Comparison of ENCODE assay signal across 25 cellular contexts in genomic region chr6:163148781-163149534, GRCh38.
DNase-seq lines count a peak whose midpoint lies in the region; ATAC-seq, FAIRE-seq and TF ChIP-seq lines count a peak whose summit lies in the region.
"Had no signal": no experiment of that assay in that cellular context is flagged by ENCODE, and none has a peak within 500 bp of the region (broad histone marks: within the 10 kb centered on the region; RNA-seq: fewer than 3 reads in every experiment).

No MANE protein-coding gene starts in this region.

- H2BK120ac ChIP-seq in trophoblast cell (ENCODE audit: insufficient read depth, low read length, poor library complexity): no peak overlapping the region

- H3K4me3 ChIP-seq in left ventricle myocardium inferior: no peak overlapping the region
- H3K4me3 ChIP-seq in right cardiac atrium (ENCODE audit: low read length): no peak overlapping the region
- no peak overlapping the region for H3K4me3 ChIP-seq in trophoblast cell (ENCODE audit: low read depth, low read length)
- H3K4me3 ChIP-seq: coronary artery, MG63, SK-N-MC, transverse colon had no signal

- H3K4ac ChIP-seq in trophoblast cell (ENCODE audit: low read depth, low read length): no peak overlapping the region

- no peaks in the 10 kb centered on the region for H3K79me1 ChIP-seq in trophoblast cell (ENCODE audit: low read length)

- H2AK5ac ChIP-seq in trophoblast cell (ENCODE audit: low read length): no peak overlapping the region

- H3K4me1 ChIP-seq in left ventricle myocardium inferior (no peaks in the 10 kb centered on the region), right cardiac atrium (ENCODE audit: control insufficient read depth, insufficient read depth, low read length) (no peaks in the 10 kb centered on the region), trophoblast cell (ENCODE audit: control insufficient read depth in 1 of 2, insufficient read depth in 2 of 2, low read length in 2 of 2) (peaks cover 2% of the 10 kb centered on the region in 2 experiments)
- H3K4me1 ChIP-seq: BE2C, transverse colon had no signal

- peak overlapping the region; percentile 12 for H3K27ac ChIP-seq in left ventricle myocardium inferior (replicated peaks)
- H3K27ac ChIP-seq in right cardiac atrium (ENCODE audit: low read length): no peak overlapping the region
- H3K27ac ChIP-seq in trophoblast cell (ENCODE audit: low read depth, low read length): no peak overlapping the region
- H3K27ac ChIP-seq: brain microvascular endothelial cell, coronary artery, SK-N-MC had no signal

- 62% methylated on average over 35 of the region's 35 CpGs for WGBS in right cardiac atrium
- no CpG with 5 or more reads among the region's 35 CpGs for WGBS in trophoblast cell (ENCODE audit: extremely low coverage, insufficient coverage, insufficient read length)

- no peak overlapping the region for H3K23ac ChIP-seq in trophoblast cell (ENCODE audit: low read length)

- no peak overlapping the region for H4K91ac ChIP-seq in trophoblast cell (ENCODE audit: low read depth, low read length)

- no peak overlapping the region for H3K18ac ChIP-seq in trophoblast cell (ENCODE audit: low read length)

- peak overlapping the region; percentile 13 for H2AFZ ChIP-seq in trophoblast cell (ENCODE audit: insufficient read depth, low read length, poor library complexity)

- H3K27me3 ChIP-seq in left ventricle myocardium inferior (ENCODE audit: low read depth) (peaks cover 4% of the 10 kb centered on the region), right cardiac atrium (ENCODE audit: control insufficient read depth, insufficient read depth) (no peaks in the 10 kb centered on the region), trophoblast cell (ENCODE audit: insufficient read depth, low read length) (no peaks in the 10 kb centered on the region)
- H3K27me3 ChIP-seq: BE2C, brain microvascular endothelial cell, MG63, transverse colon had no signal

- no peak overlapping the region for H2BK12ac ChIP-seq in trophoblast cell (ENCODE audit: low read length)

- H4K8ac ChIP-seq in trophoblast cell (ENCODE audit: low read depth, low read length): no peak overlapping the region

- H4K12ac ChIP-seq in trophoblast cell (ENCODE audit: low read depth, low read length): no peak overlapping the region

- peaks cover 1% of the 10 kb centered on the region for H3K79me2 ChIP-seq in trophoblast cell (ENCODE audit: control insufficient read depth, insufficient read depth, low read length, poor library complexity)

- H2BK5ac ChIP-seq in trophoblast cell (ENCODE audit: low read depth, low read length, poor library complexity): no peak overlapping the region

- H3K4me2 ChIP-seq in trophoblast cell (ENCODE audit: low read length): no peak overlapping the region

- no peak overlapping the region for H3K9ac ChIP-seq in trophoblast cell (ENCODE audit: low read length)

- H3K14ac ChIP-seq in trophoblast cell (ENCODE audit: low read length): no peak overlapping the region

- ATAC-seq in right cardiac atrium (peak in 1 of 2 donors; percentile 68), HG02610 (IDR thresholded peaks at IDR 0.05; ENCODE audit: unreplicated experiment) (no peak)
- ATAC-seq: stimulated activated naive CD8-positive, alpha-beta T cell treated with anti-CD3 and anti-CD28 coated beads, Interleukin-15, Interleukin-2, amounts not matched to agents 100 U/mL and 50 U/mL, for 24 hours had no signal

- no peak for FAIRE-seq in RCC 7860 (lab: Jason Lieb, UNC)

- no peaks in the 10 kb centered on the region for H3K36me3 ChIP-seq in left ventricle myocardium inferior
- H3K36me3 ChIP-seq in trophoblast cell (ENCODE audit: control insufficient read depth in 1 of 2, insufficient read depth in 2 of 2, low read length in 2 of 2): no peaks in the 10 kb centered on the region
- H3K36me3 ChIP-seq: BE2C, brain microvascular endothelial cell, MG63, transverse colon had no signal

- DNase-seq in left ventricle myocardium inferior (no peak), cardiac septum (ENCODE audit: low spot score) (no peak), right cardiac atrium (peak in 2 of 3 donors; percentile 50 to 54), trophoblast cell (no peak), RCC 7860 (ENCODE audit: low spot score) (no peak), germinal center (ENCODE audit: low spot score) (no peak)
- DNase-seq in activated CD8-positive, alpha-beta memory T cell treated with anti-CD3 and anti-CD28 coated beads, Interleukin-2, amount 50 U/mL, for 48 hours: no peak
- DNase-seq: activated CD4-positive, alpha-beta T cell treated with anti-CD3 and anti-CD28 coated beads, Interleukin-2, amount 50 U/mL, for 4 hours; activated CD8-positive, alpha-beta memory T cell treated with anti-CD3 and anti-CD28 coated beads, Interleukin-2, amount 50 U/mL, for 4 hours; activated naive CD8-positive, alpha-beta T cell treated with anti-CD3 and anti-CD28 coated beads for 36 hours; BE2C; DMS79 treated with DMSO at 0.1 percent for 48 hours; endodermal cell; glutamatergic neuron; GOT3; MG63; NCI-H1417 treated with DMSO at 0.1 percent for 48 hours; NCI-H510A treated with DMSO at 0.1 percent for 48 hours; stimulated activated CD4-positive, alpha-beta T cell treated with anti-CD3 and anti-CD28 coated beads, Interleukin-4, amount 100 ng/mL, for 24 hours; stimulated activated naive CD8-positive, alpha-beta T cell treated with anti-CD3 and anti-CD28 coated beads, Interleukin-15, Interleukin-2, amounts not matched to agents 100 U/mL and 50 U/mL, for 24 hours; transverse colon had no signal

- H3K9me3 ChIP-seq in left ventricle myocardium inferior (replicated peaks) (no peaks in the 10 kb centered on the region), right cardiac atrium (ENCODE audit: control insufficient read depth, low read length) (no peaks in the 10 kb centered on the region), trophoblast cell (ENCODE audit: insufficient read depth, low read depth, low read length) (no peaks in the 10 kb centered on the region)
- H3K9me3 ChIP-seq: BE2C, MG63, transverse colon had no signal

- intact Hi-C loops in left ventricle myocardium inferior (cut with micrococcal nuclease): no loop called here
- intact Hi-C loops in cardiac septum (cut with DNase I): no loop called here
- intact Hi-C loops in right cardiac atrium (cut with DNase I): no loop called here

- no peak for TF ChIP-seq CTCF in left ventricle myocardium inferior (IDR thresholded peaks at IDR 0.05; ENCODE audit: borderline replicate concordance)

Comparison
In these comparisons a context has a peak if more than half of its experiments do, and no peak if none do; other contexts are left out.
1. DNase-seq: peak in right cardiac atrium (2 of 3); none in left ventricle myocardium inferior (single experiment), cardiac septum (single experiment), trophoblast cell (0 of 2), RCC 7860 (single experiment), germinal center (single experiment) and activated CD8-positive, alpha-beta memory T cell treated with anti-CD3 and anti-CD28 coated beads, Interleukin-2, amount 50 U/mL, for 48 hours (single experiment).